Comparison of ENCODE assay signal across 7 cellular contexts in genomic region chr22:20266667-20267440, GRCh38. TPM values are rescaled to one million over a fixed set of nuclear protein-coding genes. Genes with fewer than 3 reads are reported as not detected.
DNase-seq lines count a peak whose midpoint lies in the region; ATAC-seq and TF ChIP-seq lines count a peak whose summit lies in the region.
"Not testable (repeated sequence)": the region's sequence is repeated elsewhere in the genome, so short reads cannot be mapped to it uniquely, and the experiment has no call there.

No MANE protein-coding gene starts in this region.

- CTCF ChIA-PET in Panc1 (lab: Charles Lee) = not testable (repeated sequence)

- not testable (repeated sequence) for TF ChIP-seq CTCF in Panc1 (IDR thresholded peaks at IDR 0.05); left ventricle myocardium inferior (IDR thresholded peaks at IDR 0.05; ENCODE audit: borderline replicate concordance); mesothelial cell of epicardium (IDR thresholded peaks at IDR 0.05; ENCODE audit: unreplicated experiment); spleen (IDR thresholded peaks at IDR 0.05 in 8 of 11, conservative IDR thresholded peaks at IDR 0.05 in 3 of 11)

- not testable (repeated sequence) for H3K27ac Mint-ChIP-seq in activated T-cell treated with anti-CD3 and anti-CD28 coated beads, Interleukin-2, amount 50 U/mL, for 24 hours; central memory CD8-positive, alpha-beta T cell (ENCODE audit: low read depth); mesothelial cell of epicardium

- not testable (repeated sequence) for H3K27me3 ChIP-seq in H7 (ENCODE audit: control insufficient read depth, insufficient read depth, low read length); Panc1 (ENCODE audit: control insufficient read depth, insufficient read depth, low read length); left ventricle myocardium inferior (ENCODE audit: low read depth)
- peaks cover 0 to 16% (median 10%) of the 10 kb centered on the region in 7 donors for H3K27me3 ChIP-seq in spleen (replicated peaks in 1 of 7)

- intact Hi-C loops in Panc1 (cut with micrococcal nuclease; ENCODE audit: unreplicated experiment); left ventricle myocardium inferior (cut with micrococcal nuclease): not testable (repeated sequence)
- intact Hi-C loops in spleen (cut with DNase I; ENCODE audit: low total_unique reads) = loop anchor here (5.0 kb wide), 1 partner anchor 110 kb away; no protein-coding TSS in a partner anchor

- H3K27ac ChIP-seq in Panc1 (ENCODE audit: low read length); left ventricle myocardium inferior (replicated peaks): not testable (repeated sequence)
- H3K27ac ChIP-seq in spleen = peak overlapping the region in 1 of 8 donors; percentile 61

- H3K4me1 ChIP-seq in Panc1 (ENCODE audit: control insufficient read depth, insufficient read depth, low read length) = not testable (repeated sequence)
- H3K4me1 ChIP-seq in left ventricle myocardium inferior (peaks cover 15% of the 10 kb centered on the region), spleen (peaks cover 7 to 66% (median 41%) of the 10 kb centered on the region in 6 donors)

- H3K4me3 Mint-ChIP-seq in activated T-cell treated with anti-CD3 and anti-CD28 coated beads, Interleukin-2, amount 50 U/mL, for 24 hours = peak overlapping the region; percentile 26
- peak overlapping the region; percentile 68 for H3K4me3 Mint-ChIP-seq in central memory CD8-positive, alpha-beta T cell
- peak overlapping the region; percentile 60 for H3K4me3 Mint-ChIP-seq in mesothelial cell of epicardium

- not testable (repeated sequence) for H3K36me3 Mint-ChIP-seq in activated T-cell treated with anti-CD3 and anti-CD28 coated beads, Interleukin-2, amount 50 U/mL, for 24 hours (ENCODE audit: low read depth); central memory CD8-positive, alpha-beta T cell (ENCODE audit: insufficient read depth); mesothelial cell of epicardium

- 54 to 66% (median 59%) methylated on average over 16 to 33 of the region's 33 CpGs for WGBS in spleen, 5 donors

- H3K9me3 ChIP-seq in Panc1 (ENCODE audit: control insufficient read depth, insufficient read depth, low read depth, low read length); left ventricle myocardium inferior (replicated peaks); spleen: not testable (repeated sequence)

- H3K4me1 Mint-ChIP-seq in activated T-cell treated with anti-CD3 and anti-CD28 coated beads, Interleukin-2, amount 50 U/mL, for 24 hours (ENCODE audit: low read depth); central memory CD8-positive, alpha-beta T cell; mesothelial cell of epicardium: not testable (repeated sequence)

- H3K36me3 ChIP-seq in H7 (replicated peaks; ENCODE audit: control insufficient read depth, insufficient read depth, low read length); Panc1 (ENCODE audit: control insufficient read depth, insufficient read depth, low read length); left ventricle myocardium inferior; spleen: not testable (repeated sequence)

- not testable (repeated sequence) for H3K9me3 Mint-ChIP-seq in activated T-cell treated with anti-CD3 and anti-CD28 coated beads, Interleukin-2, amount 50 U/mL, for 24 hours; central memory CD8-positive, alpha-beta T cell; mesothelial cell of epicardium

- in situ Hi-C loops in Panc1 (cut with HindIII; ENCODE audit: low pct_unique_long_range_greater_than_20kb, low sequenced_read_pairs) = not testable (repeated sequence)

- DNase-seq in H7; Panc1 (ENCODE audit: low read depth, low spot score); central memory CD8-positive, alpha-beta T cell (ENCODE audit: low spot score in 2 of 2); left ventricle myocardium inferior; mesothelial cell of epicardium (ENCODE audit: low spot score in 2 of 2, unreplicated experiment in 2 of 2); spleen: not testable (repeated sequence)
- DNase-seq in activated T-cell treated with anti-CD3 and anti-CD28 coated beads, Interleukin-2, amount 50 U/mL, for 24 hours = peak; percentile 43

- BruUV-seq in Panc1 (replicated peaks; lab: Mats Ljungman, UMichigan) = not testable (repeated sequence)

- not testable (repeated sequence) for ATAC-seq in Panc1; central memory CD8-positive, alpha-beta T cell (replicated peaks; ENCODE audit: extremely low read depth, poor library complexity, severe bottlenecking)

- H3K4me3 ChIP-seq in H7 (ENCODE audit: insufficient read depth, low read depth, low read length) (peak overlapping the region; percentile 57), Panc1 (ENCODE audit: low read depth in 2 of 2, low read length in 2 of 2) (peak overlapping the region; percentile 40 to 42), left ventricle myocardium inferior (peak overlapping the region; percentile 69), spleen (peak overlapping the region in 7 of 8 donors; percentile 40 to 73 (median 48))

- TF ChIP-seq POLR2A in spleen (IDR thresholded peaks at IDR 0.05) = not testable (repeated sequence)

- POLR2A ChIA-PET in Panc1 (lab: Charles Lee) = not testable (repeated sequence)

- not testable (repeated sequence) for H3K27me3 Mint-ChIP-seq in activated T-cell treated with anti-CD3 and anti-CD28 coated beads, Interleukin-2, amount 50 U/mL, for 24 hours; central memory CD8-positive, alpha-beta T cell; mesothelial cell of epicardium (ENCODE audit: low read depth)

RNA-seq across cellular contexts. Expression of gene RTN4R, which starts 1.3 kb away (rescaled TPM):
- total RNA-seq in H7 (2014; rRNA removed; shearing (Covaris generic)) = 28.3 and 30.4 TPM in 2 replicates
- total RNA-seq in Panc1 (2021; ENCODE audit: unreplicated experiment) (16.3 TPM), left ventricle myocardium inferior (0.96 TPM), mesothelial cell of epicardium (8.9 to 10.0 TPM (median 9.5 TPM) in 3 replicates), spleen (10 to 100 TPM in 2 of 7 donors, 1 to 10 TPM in 5; 4.5 to 11.8 (median 7.0) TPM)
- 21.3 TPM for polyA plus RNA-seq in Panc1 (2012; ENCODE audit: insufficient read length)
- 1 to 10 TPM; 1.5 to 6.5 (median 2.8) TPM for polyA plus RNA-seq in spleen

RNA-seq across cellular contexts. Expression of gene DGCR6L, which starts 53.0 kb away (rescaled TPM):
- 78.3 and 115 TPM in 2 replicates for total RNA-seq in H7 (2014; rRNA removed; shearing (Covaris generic))
- 43.5 TPM for total RNA-seq in Panc1 (2021; ENCODE audit: unreplicated experiment)
- 61.5 TPM for polyA plus RNA-seq in Panc1 (2012; ENCODE audit: insufficient read length)
- total RNA-seq in left ventricle myocardium inferior = 45.2 TPM
- total RNA-seq in mesothelial cell of epicardium = 38.7 to 40.1 TPM (median 38.7 TPM) in 3 replicates
- 10 to 100 TPM; 25.6 to 49.9 (median 32.4) TPM for total RNA-seq in spleen
- 10 to 100 TPM; 50.0 to 70.0 (median 66.1) TPM for polyA plus RNA-seq in spleen
